Comparison of ENCODE assay signal across 16 cellular contexts in the genomic region with DNA sequence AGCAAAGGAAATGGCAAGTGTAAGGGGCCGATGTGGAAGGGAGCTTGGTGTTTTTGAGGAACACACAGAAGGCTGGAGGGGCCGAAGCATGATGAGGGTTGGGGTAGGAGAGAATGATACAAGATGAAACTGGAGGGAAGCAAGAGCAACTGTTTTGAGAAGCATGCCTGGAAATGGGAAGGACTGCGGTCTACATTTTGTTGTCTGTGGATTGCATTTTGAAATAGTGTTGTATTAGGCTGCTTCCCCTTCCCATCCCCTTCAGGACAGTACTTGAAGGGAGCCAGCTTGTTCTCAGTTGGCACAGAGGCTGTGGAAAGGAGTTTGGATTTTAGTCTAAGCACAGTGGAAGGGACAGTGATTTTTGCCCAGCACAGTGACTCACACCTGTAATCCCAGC. TPM values are rescaled to one million over a fixed set of nuclear protein-coding genes. Genes with fewer than 3 reads are reported as not detected.
DNase-seq lines count a peak whose midpoint lies in the region; ATAC-seq, FAIRE-seq and TF ChIP-seq lines count a peak whose summit lies in the region.
"Had no signal": no experiment of that assay in that cellular context is flagged by ENCODE, and none has a peak within 500 bp of the region (broad histone marks: within the 10 kb centered on the region; RNA-seq: fewer than 3 reads in every experiment).

No MANE protein-coding gene starts in this region.

- H4K20me1 ChIP-seq in PC-3 (ENCODE audit: low read length) (peaks cover 4% of the 10 kb centered on the region; the same call in 1 of the 2 replicates), hepatocyte (ENCODE audit: insufficient read depth, poor library complexity, severe bottlenecking) (peaks cover 39% of the 10 kb centered on the region)

- H3K9me2 ChIP-seq in PC-3 (replicated peaks; ENCODE audit: low read length) (no peaks in the 10 kb centered on the region), hepatocyte (replicated peaks; ENCODE audit: insufficient read depth) (no peaks in the 10 kb centered on the region)

- H3K36me3 ChIP-seq in PC-3 (ENCODE audit: low read depth, low read length) (no peaks in the 10 kb centered on the region), hepatocyte (replicated peaks; ENCODE audit: insufficient read depth, low read depth) (no peaks in the 10 kb centered on the region)

- H3K36me3 Mint-ChIP-seq in activated T-cell treated with anti-CD3 and anti-CD28 coated beads, Interleukin-2, amount 50 U/mL, for 24 hours (ENCODE audit: low read depth), result peaks cover 55% of the 10 kb centered on the region
- peaks cover 49% of the 10 kb centered on the region for H3K36me3 Mint-ChIP-seq in stimulated activated effector memory CD8-positive, alpha-beta T cell treated with anti-CD3 and anti-CD28 coated beads, Interleukin-12 subunit alpha, Interleukin-12 subunit beta, amount 100 ng/mL, for 72 hours

- no TSS peak for BruUV-seq in PC-3 (replicated peaks; lab: Mats Ljungman, UMichigan)

- H3K79me2 ChIP-seq in PC-3 (ENCODE audit: low read length) (peaks cover 71% of the 10 kb centered on the region), hepatocyte (peaks cover 71% of the 10 kb centered on the region)

- no peaks in the 10 kb centered on the region for H3K9me3 Mint-ChIP-seq in activated T-cell treated with anti-CD3 and anti-CD28 coated beads, Interleukin-2, amount 50 U/mL, for 24 hours
- no peaks in the 10 kb centered on the region for H3K9me3 Mint-ChIP-seq in stimulated activated effector memory CD8-positive, alpha-beta T cell treated with anti-CD3 and anti-CD28 coated beads, Interleukin-12 subunit alpha, Interleukin-12 subunit beta, amount 100 ng/mL, for 72 hours

- H3K4me1 Mint-ChIP-seq in activated T-cell treated with anti-CD3 and anti-CD28 coated beads, Interleukin-2, amount 50 U/mL, for 24 hours (ENCODE audit: low read depth), result peaks cover 54% of the 10 kb centered on the region
- H3K4me1 Mint-ChIP-seq in stimulated activated effector memory CD8-positive, alpha-beta T cell treated with anti-CD3 and anti-CD28 coated beads, Interleukin-12 subunit alpha, Interleukin-12 subunit beta, amount 100 ng/mL, for 72 hours, result peaks cover 53% of the 10 kb centered on the region

- peak overlapping the region; percentile 100 for H3K27ac Mint-ChIP-seq in activated T-cell treated with anti-CD3 and anti-CD28 coated beads, Interleukin-2, amount 50 U/mL, for 24 hours
- peak overlapping the region; percentile 98 for H3K27ac Mint-ChIP-seq in stimulated activated effector memory CD8-positive, alpha-beta T cell treated with anti-CD3 and anti-CD28 coated beads, Interleukin-12 subunit alpha, Interleukin-12 subunit beta, amount 100 ng/mL, for 72 hours

- H3K27me3 ChIP-seq in PC-3 (ENCODE audit: low read length) (no peaks in the 10 kb centered on the region), hepatocyte (no peaks in the 10 kb centered on the region)
- H3K27me3 ChIP-seq: dorsolateral prefrontal cortex had no signal

- H3K4me3 Mint-ChIP-seq in activated T-cell treated with anti-CD3 and anti-CD28 coated beads, Interleukin-2, amount 50 U/mL, for 24 hours, result peak overlapping the region; percentile 27
- peak overlapping the region; percentile 97 for H3K4me3 Mint-ChIP-seq in stimulated activated effector memory CD8-positive, alpha-beta T cell treated with anti-CD3 and anti-CD28 coated beads, Interleukin-12 subunit alpha, Interleukin-12 subunit beta, amount 100 ng/mL, for 72 hours

- no peak for DNase-seq in activated T-cell treated with anti-CD3 and anti-CD28 coated beads, Interleukin-2, amount 50 U/mL, for 24 hours
- no peak for DNase-seq in activated T-cell treated with anti-CD3 and anti-CD28 coated beads, Interleukin-2, amount 50 U/mL, for 1 hour
- DNase-seq in PC-3 (no peak), hepatocyte (ENCODE audit: low spot score) (no peak), NCI-H82 (lab: John Stamatoyannopoulos, UW) (no peak), D721Med (ENCODE audit: insufficient read length, low spot score) (no peak)
- DNase-seq in stimulated activated effector memory CD8-positive, alpha-beta T cell treated with anti-CD3 and anti-CD28 coated beads, Interleukin-12 subunit alpha, Interleukin-12 subunit beta, amount 100 ng/mL, for 72 hours (ENCODE audit: low spot score in 2 of 2), result no peak
- DNase-seq: amniotic stem cell, dorsolateral prefrontal cortex, foreskin fibroblast, HCEC 1CT, IMR-90, NCI-H2029 had no signal

- H3K9me3 ChIP-seq in PC-3 (ENCODE audit: low read length), result no peaks in the 10 kb centered on the region
- no peaks in the 10 kb centered on the region for H3K9me3 ChIP-seq in hepatocyte (ENCODE audit: low read depth)

- no peaks in the 10 kb centered on the region for H3F3A ChIP-seq in PC-3 (ENCODE audit: low read length, unreplicated experiment)

- no peak overlapping the region for H2AFZ ChIP-seq in PC-3 (ENCODE audit: low read length)
- H2AFZ ChIP-seq in hepatocyte, result no peak overlapping the region

- H3K4me1 ChIP-seq in PC-3 (ENCODE audit: insufficient read depth, low read length) (peaks cover 12% of the 10 kb centered on the region), hepatocyte (ENCODE audit: insufficient read depth) (peaks cover 20% of the 10 kb centered on the region)

- TF ChIP-seq CTCF in PC-3 (conservative IDR thresholded peaks at IDR 0.05; ENCODE audit: low read depth, low read length) (no peak), hepatocyte (IDR thresholded peaks at IDR 0.05; ENCODE audit: poor library complexity) (no peak), D721Med (IDR thresholded peaks at IDR 0.05; ENCODE audit: insufficient read depth, missing control alignments) (no peak)

- POLR2A ChIA-PET in PC-3 (lab: Charles Lee; ENCODE audit: unreplicated experiment), result interaction anchor here (0.6 kb wide), 1 partner anchor 37 kb away, joined by 3 read pairs; no protein-coding TSS in a partner anchor

- H3K4me3 ChIP-seq in PC-3 (ENCODE audit: low read length), result no peak overlapping the region
- H3K4me3 ChIP-seq in hepatocyte, result no peak overlapping the region

- no peak overlapping the region for H3K9ac ChIP-seq in PC-3 (ENCODE audit: low read length)

- no peaks in the 10 kb centered on the region for H3K27me3 Mint-ChIP-seq in activated T-cell treated with anti-CD3 and anti-CD28 coated beads, Interleukin-2, amount 50 U/mL, for 24 hours

- no peak for FAIRE-seq in D721Med (lab: Jason Lieb, UNC)
- FAIRE-seq: keratinocyte, urothelium cell line had no signal

- H3K4me2 ChIP-seq in PC-3 (ENCODE audit: low read length) (peak overlapping the region; percentile 98; the same call in 1 of the 2 replicates), hepatocyte (peak overlapping the region; percentile 75)

- intact Hi-C loops in PC-3 (cut with micrococcal nuclease), result no loop called here

- CTCF ChIA-PET in PC-3 (lab: Charles Lee), result no interaction called here

- ATAC-seq in PC-3 (no peak), GM19452 (IDR thresholded peaks at IDR 0.05; ENCODE audit: unreplicated experiment) (no peak)
- no peak for ATAC-seq in stimulated activated effector memory CD8-positive, alpha-beta T cell treated with anti-CD3 and anti-CD28 coated beads, Interleukin-12 subunit alpha, Interleukin-12 subunit beta, amount 100 ng/mL, for 72 hours

- 97% methylated on average over 3 of the region's 3 CpGs for WGBS in hepatocyte (ENCODE audit: low lambda C conversion rate, missing lambda C conversion rate)

- H3K27ac ChIP-seq in PC-3 (ENCODE audit: low read length), result no peak overlapping the region
- H3K27ac ChIP-seq in hepatocyte, result peak overlapping the region; percentile 98

RNA-seq across cellular contexts. Expression of a gene that starts 2.2 kb away (rescaled TPM):
- total RNA-seq in PC-3 (2014; rRNA removed) (32.6 and 33.9 TPM in 2 replicates), hepatocyte (65.3 and 72.3 TPM in 2 replicates)
- polyA plus RNA-seq in hepatocyte, result 86.4 and 87.3 TPM in 2 replicates

RNA-seq across cellular contexts. Expression of a gene that starts 59.7 kb away (rescaled TPM):
- total RNA-seq in PC-3 (2014; rRNA removed) (not detected in 2 replicates), hepatocyte (0.44 and 2.2 TPM in 2 replicates)
- 0.54 and 0.90 TPM in 2 replicates for polyA plus RNA-seq in hepatocyte
- total RNA-seq: IMR-90 had no signal
- polyA plus RNA-seq: IMR-90, keratinocyte had no signal
